ENCODE assay signal across 8 cellular contexts in genomic region chr7:6589829-6590644, GRCh38. TPM values are rescaled to one million over a fixed set of nuclear protein-coding genes. Genes with fewer than 3 reads are reported as not detected.
DNase-seq lines count a peak whose midpoint lies in the region; ATAC-seq lines count a peak whose summit lies in the region.

INTS15 (plus strand) TSS chr7:6590021; CDS start chr7:6590284, 263 bp downstream.

- peak within 1 kb of the TSS; percentile 86 for H3K4me3 Mint-ChIP-seq in activated CD8-positive, alpha-beta memory T cell treated with anti-CD3 and anti-CD28 coated beads, Interleukin-2, amount 10 ng/mL, durations not matched to agents 7 days and 5 days

- in situ Hi-C loops in endometrial microvascular endothelial cells (cut with HindIII; ENCODE audit: inconsistent ontology term, low pct_unique_long_range_greater_than_20kb, low sequenced_read_pairs) = no loop called here

- CTCF ChIA-PET in activated CD8-positive, alpha-beta memory T cell treated with anti-CD3 and anti-CD28 coated beads, Interleukin-2, amount 10 ng/mL, durations not matched to agents 7 days and 5 days (lab: Charles Lee) = interaction anchor here (0.7 to 5.8 kb wide), 17 partner anchors 9 to 268 kb away, joined by 3 to 60 read pairs (median 4); partner anchors contain the start of gene ZDHHC4

- H3K36me3 Mint-ChIP-seq in activated CD8-positive, alpha-beta memory T cell treated with anti-CD3 and anti-CD28 coated beads, Interleukin-2, amount 10 ng/mL, durations not matched to agents 7 days and 5 days = peaks cover 31% of the 10 kb centered on the region

- DNase-seq in CMK (ENCODE audit: low read depth) = peak; percentile 57
- peak; percentile 68 to 87 for DNase-seq in NOMO-1 (lab: John Stamatoyannopoulos, UW; ENCODE audit: unreplicated experiment in 2 of 2)
- peak; percentile 83 for DNase-seq in activated CD8-positive, alpha-beta memory T cell treated with anti-CD3 and anti-CD28 coated beads, Interleukin-2, amount 10 ng/mL, durations not matched to agents 7 days and 5 days
- peak; percentile 82 for DNase-seq in midbrain (lab: John Stamatoyannopoulos, UW)
- DNase-seq in stimulated activated CD8-positive, alpha-beta memory T cell treated with anti-CD3 and anti-CD28 coated beads, Interleukin-2, amount 100 ng/mL, for 1 hour (ENCODE audit: low read depth in 2 of 2) = peak; percentile 66 to 72

- H3K27me3 Mint-ChIP-seq in activated CD8-positive, alpha-beta memory T cell treated with anti-CD3 and anti-CD28 coated beads, Interleukin-2, amount 10 ng/mL, durations not matched to agents 7 days and 5 days = no peaks in the 10 kb centered on the region

- peak within 1 kb of the TSS; percentile 80 for H3K27ac Mint-ChIP-seq in activated CD8-positive, alpha-beta memory T cell treated with anti-CD3 and anti-CD28 coated beads, Interleukin-2, amount 10 ng/mL, durations not matched to agents 7 days and 5 days

- ATAC-seq in GM19372 (IDR thresholded peaks at IDR 0.05; ENCODE audit: low read depth, unreplicated experiment) (peak; percentile 87), HG03521 (IDR thresholded peaks at IDR 0.05; ENCODE audit: unreplicated experiment) (peak; percentile 87)
- peak; percentile 92 for ATAC-seq in activated CD8-positive, alpha-beta memory T cell treated with anti-CD3 and anti-CD28 coated beads, Interleukin-2, amount 10 ng/mL, durations not matched to agents 7 days and 5 days

- peaks cover 26% of the 10 kb centered on the region for H3K4me1 Mint-ChIP-seq in activated CD8-positive, alpha-beta memory T cell treated with anti-CD3 and anti-CD28 coated beads, Interleukin-2, amount 10 ng/mL, durations not matched to agents 7 days and 5 days

- no peaks in the 10 kb centered on the region for H3K9me3 Mint-ChIP-seq in activated CD8-positive, alpha-beta memory T cell treated with anti-CD3 and anti-CD28 coated beads, Interleukin-2, amount 10 ng/mL, durations not matched to agents 7 days and 5 days (ENCODE audit: low read depth)

RNA-seq across cellular contexts. Expression of gene INTS15, which starts in this region (rescaled TPM):
- 10 to 100 TPM; 40.4 to 42.4 TPM for total RNA-seq in activated CD8-positive, alpha-beta memory T cell treated with anti-CD3 and anti-CD28 coated beads, Interleukin-2, amount 10 ng/mL, durations not matched to agents 7 days and 5 days
- total RNA-seq in endometrial microvascular endothelial cells (ENCODE audit: inconsistent ontology term) = 23.3 TPM

Comparison
In these comparisons a context has a peak if more than half of its experiments do, and no peak if none do; other contexts are left out.
1. Peak in every context shown above with its lines: DNase-seq and ATAC-seq.